Comparison of ENCODE assay signal across 1 cellular context in genomic region chr12:50569876-50570275, GRCh38.
TF ChIP-seq lines count a peak whose summit lies in the region.

No MANE protein-coding gene starts in this region.

TF ChIP-seq in IMR-90, 13 proteins besides CTCF, POLR2A, EP300 and RAD21 (continued from another document):
- no peak for TF ChIP-seq ELK1 (IDR thresholded peaks at IDR 0.05; ENCODE audit: borderline replicate concordance, low read depth, low read length)
- no peak for TF ChIP-seq RCOR1 (IDR thresholded peaks at IDR 0.05; ENCODE audit: insufficient replicate concordance, low read length)
- TF ChIP-seq, protein P1, sequence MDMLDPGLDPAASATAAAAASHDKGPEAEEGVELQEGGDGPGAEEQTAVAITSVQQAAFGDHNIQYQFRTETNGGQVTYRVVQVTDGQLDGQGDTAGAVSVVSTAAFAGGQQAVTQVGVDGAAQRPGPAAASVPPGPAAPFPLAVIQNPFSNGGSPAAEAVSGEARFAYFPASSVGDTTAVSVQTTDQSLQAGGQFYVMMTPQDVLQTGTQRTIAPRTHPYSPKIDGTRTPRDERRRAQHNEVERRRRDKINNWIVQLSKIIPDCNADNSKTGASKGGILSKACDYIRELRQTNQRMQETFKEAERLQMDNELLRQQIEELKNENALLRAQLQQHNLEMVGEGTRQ (IDR thresholded peaks at IDR 0.05; ENCODE audit: low read depth, low read length), result no peak
- TF ChIP-seq SMC3 (IDR thresholded peaks at IDR 0.05; ENCODE audit: low read depth, low read length), result no peak
- no peak for TF ChIP-seq FOS (IDR thresholded peaks at IDR 0.05; ENCODE audit: low read depth, low read length)
- TF ChIP-seq CHD1 (IDR thresholded peaks at IDR 0.05; ENCODE audit: low read depth, low read length), result no peak
- TF ChIP-seq CEBPB (IDR thresholded peaks at IDR 0.05; ENCODE audit: low read depth, low read length), result no peak
- no peak for TF ChIP-seq BHLHE40 (IDR thresholded peaks at IDR 0.05; ENCODE audit: low read depth, low read length)
